Comparison of ENCODE assay signal across 1 cellular context in the genomic region with DNA sequence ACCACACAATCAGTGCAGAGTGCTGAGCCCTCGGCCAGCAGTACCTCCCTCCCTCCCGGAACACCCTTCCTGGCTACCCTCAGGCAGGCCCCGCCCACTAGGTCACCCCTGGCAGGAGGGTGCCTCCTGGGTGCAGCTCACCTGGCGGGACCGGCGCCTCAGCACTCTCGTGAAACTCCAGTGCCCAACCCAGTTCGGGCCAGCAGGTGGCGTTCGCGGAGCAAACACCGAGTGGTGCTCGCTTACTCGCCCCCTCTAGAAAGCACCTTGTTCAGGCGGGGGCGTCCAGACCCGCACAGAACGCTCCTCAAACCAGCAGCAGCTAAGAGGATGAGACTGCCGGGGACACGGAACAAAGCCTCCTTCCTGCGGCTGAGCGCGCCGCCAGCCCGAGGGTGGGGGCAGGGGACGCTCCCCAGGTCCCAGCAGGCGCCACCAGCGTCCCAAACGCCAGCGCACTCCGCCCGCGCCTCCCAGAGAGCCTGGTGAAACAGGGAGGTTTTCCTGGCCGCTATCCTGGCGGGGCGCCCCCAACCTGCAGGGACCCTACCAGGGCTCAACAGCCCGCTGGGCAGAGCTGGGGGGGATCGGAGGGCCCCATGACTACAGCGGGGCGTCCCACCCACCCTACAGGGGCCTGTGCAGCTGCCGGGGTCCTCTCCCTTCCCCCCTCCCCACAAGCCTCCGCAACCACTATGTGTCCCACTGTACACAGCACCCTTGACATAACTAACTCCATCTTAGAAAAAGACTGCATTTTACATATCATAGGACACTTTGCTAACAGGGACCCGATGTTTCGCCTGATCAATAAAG.
TF ChIP-seq lines count a peak whose summit lies in the region.

No MANE protein-coding gene starts in this region.

TF ChIP-seq in HepG2, 621 proteins besides CTCF, POLR2A, EP300 and RAD21 (continued from another document):
- TF ChIP-seq, protein P1, sequence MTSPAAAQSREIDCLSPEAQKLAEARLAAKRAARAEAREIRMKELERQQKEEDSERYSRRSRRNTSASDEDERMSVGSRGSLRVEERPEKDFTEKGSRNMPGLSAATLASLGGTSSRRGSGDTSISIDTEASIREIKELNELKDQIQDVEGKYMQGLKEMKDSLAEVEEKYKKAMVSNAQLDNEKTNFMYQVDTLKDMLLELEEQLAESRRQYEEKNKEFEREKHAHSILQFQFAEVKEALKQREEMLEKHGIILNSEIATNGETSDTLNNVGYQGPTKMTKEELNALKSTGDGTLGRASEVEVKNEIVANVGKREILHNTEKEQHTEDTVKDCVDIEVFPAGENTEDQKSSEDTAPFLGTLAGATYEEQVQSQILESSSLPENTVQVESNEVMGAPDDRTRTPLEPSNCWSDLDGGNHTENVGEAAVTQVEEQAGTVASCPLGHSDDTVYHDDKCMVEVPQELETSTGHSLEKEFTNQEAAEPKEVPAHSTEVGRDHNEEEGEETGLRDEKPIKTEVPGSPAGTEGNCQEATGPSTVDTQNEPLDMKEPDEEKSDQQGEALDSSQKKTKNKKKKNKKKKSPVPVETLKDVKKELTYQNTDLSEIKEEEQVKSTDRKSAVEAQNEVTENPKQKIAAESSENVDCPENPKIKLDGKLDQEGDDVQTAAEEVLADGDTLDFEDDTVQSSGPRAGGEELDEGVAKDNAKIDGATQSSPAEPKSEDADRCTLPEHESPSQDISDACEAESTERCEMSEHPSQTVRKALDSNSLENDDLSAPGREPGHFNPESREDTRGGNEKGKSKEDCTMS (CRISPR knock-in tag; conservative IDR thresholded peaks at IDR 0.05) = no peak
- TF ChIP-seq ZNF572 (CRISPR knock-in tag; IDR thresholded peaks at IDR 0.05) = 0 out of 2 replicates have a peak, but pooled peaks have one; percentile 23
- no peak for TF ChIP-seq KDM1A (CRISPR knock-in tag; IDR thresholded peaks at IDR 0.05)
- TF ChIP-seq RFXAP (CRISPR knock-in tag; IDR thresholded peaks at IDR 0.05; ENCODE audit: borderline replicate concordance) = 0 out of 2 replicates have a peak, but pooled peaks have one; percentile 50
- TF ChIP-seq, protein P2, sequence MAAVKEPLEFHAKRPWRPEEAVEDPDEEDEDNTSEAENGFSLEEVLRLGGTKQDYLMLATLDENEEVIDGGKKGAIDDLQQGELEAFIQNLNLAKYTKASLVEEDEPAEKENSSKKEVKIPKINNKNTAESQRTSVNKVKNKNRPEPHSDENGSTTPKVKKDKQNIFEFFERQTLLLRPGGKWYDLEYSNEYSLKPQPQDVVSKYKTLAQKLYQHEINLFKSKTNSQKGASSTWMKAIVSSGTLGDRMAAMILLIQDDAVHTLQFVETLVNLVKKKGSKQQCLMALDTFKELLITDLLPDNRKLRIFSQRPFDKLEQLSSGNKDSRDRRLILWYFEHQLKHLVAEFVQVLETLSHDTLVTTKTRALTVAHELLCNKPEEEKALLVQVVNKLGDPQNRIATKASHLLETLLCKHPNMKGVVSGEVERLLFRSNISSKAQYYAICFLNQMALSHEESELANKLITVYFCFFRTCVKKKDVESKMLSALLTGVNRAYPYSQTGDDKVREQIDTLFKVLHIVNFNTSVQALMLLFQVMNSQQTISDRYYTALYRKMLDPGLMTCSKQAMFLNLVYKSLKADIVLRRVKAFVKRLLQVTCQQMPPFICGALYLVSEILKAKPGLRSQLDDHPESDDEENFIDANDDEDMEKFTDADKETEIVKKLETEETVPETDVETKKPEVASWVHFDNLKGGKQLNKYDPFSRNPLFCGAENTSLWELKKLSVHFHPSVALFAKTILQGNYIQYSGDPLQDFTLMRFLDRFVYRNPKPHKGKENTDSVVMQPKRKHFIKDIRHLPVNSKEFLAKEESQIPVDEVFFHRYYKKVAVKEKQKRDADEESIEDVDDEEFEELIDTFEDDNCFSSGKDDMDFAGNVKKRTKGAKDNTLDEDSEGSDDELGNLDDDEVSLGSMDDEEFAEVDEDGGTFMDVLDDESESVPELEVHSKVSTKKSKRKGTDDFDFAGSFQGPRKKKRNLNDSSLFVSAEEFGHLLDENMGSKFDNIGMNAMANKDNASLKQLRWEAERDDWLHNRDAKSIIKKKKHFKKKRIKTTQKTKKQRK (IDR thresholded peaks at IDR 0.05; ENCODE audit: low read length) = no peak
- peak; percentile 47 for TF ChIP-seq GATAD2A (CRISPR knock-in tag; IDR thresholded peaks at IDR 0.05)
- TF ChIP-seq SP2 (CRISPR knock-in tag; IDR thresholded peaks at IDR 0.05) = no peak
- TF ChIP-seq, protein P3, sequence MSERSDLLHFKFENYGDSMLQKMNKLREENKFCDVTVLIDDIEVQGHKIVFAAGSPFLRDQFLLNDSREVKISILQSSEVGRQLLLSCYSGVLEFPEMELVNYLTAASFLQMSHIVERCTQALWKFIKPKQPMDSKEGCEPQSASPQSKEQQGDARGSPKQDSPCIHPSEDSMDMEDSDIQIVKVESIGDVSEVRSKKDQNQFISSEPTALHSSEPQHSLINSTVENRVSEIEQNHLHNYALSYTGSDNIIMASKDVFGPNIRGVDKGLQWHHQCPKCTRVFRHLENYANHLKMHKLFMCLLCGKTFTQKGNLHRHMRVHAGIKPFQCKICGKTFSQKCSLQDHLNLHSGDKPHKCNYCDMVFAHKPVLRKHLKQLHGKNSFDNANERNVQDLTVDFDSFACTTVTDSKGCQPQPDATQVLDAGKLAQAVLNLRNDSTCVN (CRISPR knock-in tag; IDR thresholded peaks at IDR 0.05; ENCODE audit: borderline replicate concordance) = peak; percentile 66
- TF ChIP-seq SMC3 (IDR thresholded peaks at IDR 0.05; ENCODE audit: low read length) = no peak
